Comparison of ENCODE assay signal across 30 cellular contexts in genomic region chr16:19735074-19735867, GRCh38. TPM values are rescaled to one million over a fixed set of nuclear protein-coding genes. Genes with fewer than 3 reads are reported as not detected.
DNase-seq lines count a peak whose midpoint lies in the region; ATAC-seq, FAIRE-seq and TF ChIP-seq lines count a peak whose summit lies in the region.
"Had no signal": no experiment of that assay in that cellular context is flagged by ENCODE, and none has a peak within 500 bp of the region (broad histone marks: within the 10 kb centered on the region; RNA-seq: fewer than 3 reads in every experiment).

No MANE protein-coding gene starts in this region.

- CTCF ChIA-PET in H1 (lab: Charles Lee; ENCODE audit: partially characterized antibody): interaction anchor here (0.5 to 1.1 kb wide), 3 partner anchors 14 to 151 kb away, joined by 3 read pairs; no protein-coding TSS in a partner anchor
- CTCF ChIA-PET in CD8-positive, alpha-beta T cell (lab: Charles Lee): no interaction called here
- CTCF ChIA-PET in T-cell (lab: Charles Lee): no interaction called here
- CTCF ChIA-PET in RWPE1 (lab: Yijun Ruan, JAX): interaction anchor here (0.6 kb wide), 1 partner anchor 143 kb away, joined by 6 read pairs; no protein-coding TSS in a partner anchor

- POLR2A ChIA-PET in H1 (lab: Charles Lee; ENCODE audit: partially characterized antibody): interaction anchor here (0.7 to 2.0 kb wide), 3 partner anchors 12 to 25 kb away, joined by 3 to 6 read pairs (median 5); no protein-coding TSS in a partner anchor
- POLR2A ChIA-PET in CD8-positive, alpha-beta T cell (lab: Charles Lee): interaction anchor here (0.7 kb wide), 1 partner anchor 62 kb away, joined by 3 read pairs; no protein-coding TSS in a partner anchor
- POLR2A ChIA-PET in T-cell (lab: Charles Lee): no interaction called here
- POLR2A ChIA-PET in RWPE1 (lab: Yijun Ruan, JAX; ENCODE audit: low non-redundant PET): no interaction called here

- H3K9ac ChIP-seq in H1 (replicated peaks in 1 of 4; ENCODE audit: extremely low read depth in 1 of 4, low read depth in 3 of 4, low read length in 3 of 4): no peak overlapping the region

- H3K4ac ChIP-seq in H1 (replicated peaks; ENCODE audit: insufficient read length, low read depth, low read length): no peak overlapping the region

- no peaks in the 10 kb centered on the region for H3K79me2 ChIP-seq in H1 (ENCODE audit: control insufficient read depth in 1 of 2, insufficient read depth in 2 of 2, low read length in 2 of 2)

- no peak overlapping the region for H3K27ac Mint-ChIP-seq in CD8-positive, alpha-beta T cell
- no peak overlapping the region for H3K27ac Mint-ChIP-seq in T-cell
- H3K27ac Mint-ChIP-seq: activated CD8-positive, alpha-beta T cell treated with anti-CD3 and anti-CD28 coated beads, Interleukin-2, amount 10 ng/mL, durations not matched to agents 7 days and 5 days; CD4-positive, CD25-positive, alpha-beta regulatory T cell; natural killer cell treated with Interleukin-12 subunit alpha and Interleukin-12 subunit beta and Interleukin-15 and Interleukin-18, amount 100 ng/mL, for 72 hours; stimulated activated naive B cell treated with anti-CD40 and anti-IgM and Interleukin-4, amounts not matched to agents 10 μg/mL and 1 μg/mL and 100 μg/mL, for 72 hours had no signal

- H3K4me1 ChIP-seq in H1 (replicated peaks in 1 of 4; ENCODE audit: control insufficient read depth in 3 of 4, insufficient read depth in 4 of 4, low read length in 3 of 4): 0 out of 7 replicates have a peak, but pooled peaks cover 0 to 4% (median 2%) of the 10 kb centered on the region in 4 experiments
- H3K4me1 ChIP-seq in lung (ENCODE audit: control insufficient read depth in 2 of 2, insufficient read depth in 2 of 2, low read length in 2 of 2): peaks cover 0 to 7% of the 10 kb centered on the region in 2 donors
- H3K4me1 ChIP-seq in CD8-positive, alpha-beta T cell (ENCODE audit: insufficient read depth, low read length): no peaks in the 10 kb centered on the region
- H3K4me1 ChIP-seq: A549, upper lobe of right lung had no signal

- no peak overlapping the region for H2BK5ac ChIP-seq in H1 (ENCODE audit: low read depth, low read length)

- H3K14ac ChIP-seq in H1 (ENCODE audit: insufficient read length): no peak overlapping the region

- 0 out of 2 replicates have a peak overlapping the region, but pooled peaks have one; percentile 17 for H2BK12ac ChIP-seq in H1 (ENCODE audit: low read depth, low read length)

- no peak for TF ChIP-seq POLR2A in H1 (IDR thresholded peaks at IDR 0.05; ENCODE audit: control extremely low read depth in 1 of 2, low read depth in 2 of 2, low read length in 2 of 2)

- no peak overlapping the region for H2AFZ ChIP-seq in H1 (ENCODE audit: low read length)

- no peaks in the 10 kb centered on the region for H3K36me3 Mint-ChIP-seq in CD8-positive, alpha-beta T cell
- peaks cover 25% of the 10 kb centered on the region for H3K36me3 Mint-ChIP-seq in T-cell
- H3K36me3 Mint-ChIP-seq: natural killer cell treated with Interleukin-12 subunit alpha and Interleukin-12 subunit beta and Interleukin-15 and Interleukin-18, amount 100 ng/mL, for 72 hours had no signal

- DNase-seq in Right ventricle myocardium superior (peak; percentile 60), Right ventricle myocardium inferior (ENCODE audit: missing footprints) (no peak), H1 (ENCODE audit: low read depth in 1 of 2, low spot score in 2 of 2) (no peak), lung (ENCODE audit: low spot score) (no peak), NCI-H2029 treated with DMSO at 0.1 percent for 48 hours (lab: John Stamatoyannopoulos, UW) (no peak), T-cell (no peak), RWPE1 (ENCODE audit: low spot score) (no peak)
- DNase-seq in CD8-positive, alpha-beta T cell: no peak
- DNase-seq: activated CD4-positive, alpha-beta T cell treated with anti-CD3 and anti-CD28 coated beads for 4 hours; activated CD8-positive, alpha-beta T cell treated with anti-CD3 and anti-CD28 coated beads, Interleukin-2, amount 10 ng/mL, durations not matched to agents 7 days and 5 days; activated naive CD4-positive, alpha-beta T cell treated with anti-CD3 and anti-CD28 coated beads, Interleukin-2, amount 50 U/mL, for 16 hours; CD4-positive, CD25-positive, alpha-beta regulatory T cell; effector memory CD4-positive, alpha-beta T cell; erythroblast; islet precursor cell; KG1; MM.1S; NCI-H2029; NCI-H524; stimulated activated naive B cell treated with anti-CD40 and anti-IgM and Interleukin-4, amounts not matched to agents 10 μg/mL and 1 μg/mL and 100 μg/mL, for 72 hours; T-helper 2 cell; upper lobe of right lung had no signal

- no peak overlapping the region for H4K5ac ChIP-seq in H1 (ENCODE audit: insufficient read length, low read depth, low read length)

- H2BK20ac ChIP-seq in H1 (ENCODE audit: low read length): no peak overlapping the region

- no peak overlapping the region for H3K4me3 ChIP-seq in H1 (ENCODE audit: extremely low read depth in 1 of 4, insufficient read depth in 2 of 4, low read depth in 3 of 4, low read length in 4 of 4)
- H3K4me3 ChIP-seq in lung: no peak overlapping the region
- H3K4me3 ChIP-seq in CD8-positive, alpha-beta T cell (ENCODE audit: low read depth, low read length): no peak overlapping the region
- H3K4me3 ChIP-seq: A549, coronary artery, skin epidermis, upper lobe of right lung had no signal

- no peak overlapping the region for H4K8ac ChIP-seq in H1 (ENCODE audit: extremely low read depth, insufficient read depth, low read length)

- no peaks in the 10 kb centered on the region for H3K79me1 ChIP-seq in H1 (ENCODE audit: low read depth, low read length)

- H3K9me3 ChIP-seq in H1 (ENCODE audit: insufficient read depth in 2 of 2, low read depth in 1 of 2, low read length in 1 of 2): no peaks in the 10 kb centered on the region
- H3K9me3 ChIP-seq in lung (ENCODE audit: control insufficient read depth in 2 of 2, insufficient read depth in 1 of 2, low read length in 1 of 2): no peaks in the 10 kb centered on the region
- H3K9me3 ChIP-seq in CD8-positive, alpha-beta T cell (ENCODE audit: low read length): no peaks in the 10 kb centered on the region
- H3K9me3 ChIP-seq: A549, upper lobe of right lung had no signal

- H2BK15ac ChIP-seq in H1 (ENCODE audit: low read length): no peak overlapping the region

- no peak overlapping the region for H3K56ac ChIP-seq in H1 (replicated peaks; ENCODE audit: insufficient read length, low read depth, low read length)

- ATAC-seq in Right ventricle myocardium superior (ENCODE audit: poor library complexity): peak; percentile 49
- ATAC-seq in Right ventricle myocardium inferior: no peak
- ATAC-seq in lung (ENCODE audit: insufficient read depth, low FRiP score): no peak
- ATAC-seq in CD8-positive, alpha-beta T cell: no peak
- no peak for ATAC-seq in T-cell (replicated peaks in 1 of 4)
- ATAC-seq: A549; activated CD8-positive, alpha-beta T cell treated with anti-CD3 and anti-CD28 coated beads, Interleukin-2, amount 10 ng/mL, durations not matched to agents 7 days and 5 days; natural killer cell treated with Interleukin-12 subunit alpha and Interleukin-12 subunit beta and Interleukin-15 and Interleukin-18, amount 100 ng/mL, for 72 hours; SK-N-SH treated with all-trans-retinoic acid at 6 μM for 48 hours; stimulated activated naive B cell treated with anti-CD40 and anti-IgM and Interleukin-4, amounts not matched to agents 10 μg/mL and 1 μg/mL and 100 μg/mL, for 72 hours; upper lobe of right lung had no signal

- no peaks in the 10 kb centered on the region for H3K9me3 Mint-ChIP-seq in CD8-positive, alpha-beta T cell
- H3K9me3 Mint-ChIP-seq in T-cell: no peaks in the 10 kb centered on the region
- H3K9me3 Mint-ChIP-seq: natural killer cell treated with Interleukin-12 subunit alpha and Interleukin-12 subunit beta and Interleukin-15 and Interleukin-18, amount 100 ng/mL, for 72 hours; stimulated activated naive B cell treated with anti-CD40 and anti-IgM and Interleukin-4, amounts not matched to agents 10 μg/mL and 1 μg/mL and 100 μg/mL, for 72 hours had no signal

- H3K27me3 Mint-ChIP-seq in CD8-positive, alpha-beta T cell (ENCODE audit: low read depth): no peaks in the 10 kb centered on the region
- no peaks in the 10 kb centered on the region for H3K27me3 Mint-ChIP-seq in T-cell
- H3K27me3 Mint-ChIP-seq: stimulated activated naive B cell treated with anti-CD40 and anti-IgM and Interleukin-4, amounts not matched to agents 10 μg/mL and 1 μg/mL and 100 μg/mL, for 72 hours had no signal

- FAIRE-seq in H1 (lab: Jason Lieb, UNC): no peak
- FAIRE-seq: A549, D721Med, H54, HTR-8/SVneo had no signal

- H3K4me3 Mint-ChIP-seq in CD8-positive, alpha-beta T cell: no peak overlapping the region
- no peak overlapping the region for H3K4me3 Mint-ChIP-seq in T-cell
- H3K4me3 Mint-ChIP-seq: activated CD8-positive, alpha-beta T cell treated with anti-CD3 and anti-CD28 coated beads, Interleukin-2, amount 10 ng/mL, durations not matched to agents 7 days and 5 days; CD4-positive, CD25-positive, alpha-beta regulatory T cell; natural killer cell treated with Interleukin-12 subunit alpha and Interleukin-12 subunit beta and Interleukin-15 and Interleukin-18, amount 100 ng/mL, for 72 hours; stimulated activated naive B cell treated with anti-CD40 and anti-IgM and Interleukin-4, amounts not matched to agents 10 μg/mL and 1 μg/mL and 100 μg/mL, for 72 hours had no signal

- WGBS in H1 (ENCODE audit: extremely low coverage in 1 of 2, insufficient coverage in 1 of 2, insufficient read length in 1 of 2, insufficient replicate concordance in 2 of 2, low coverage in 1 of 2, low lambda C conversion rate in 2 of 2, missing lambda C conversion rate in 1 of 2), 2 experiments: 89% methylated on average over 9 of the region's 9 CpGs; no CpG with 5 or more reads in 1 of the 2 experiments
- WGBS in lung, 2 donors: 65 to 72% methylated on average over 9 of the region's 9 CpGs

- H3K18ac ChIP-seq in H1 (ENCODE audit: extremely low read depth, low read length): no peak overlapping the region

- H4K91ac ChIP-seq in H1 (replicated peaks; ENCODE audit: insufficient read length, low read length): no peak overlapping the region

- H3K36me3 ChIP-seq in H1 (ENCODE audit: control insufficient read depth in 2 of 4, insufficient read depth in 4 of 4, low read length in 3 of 4): peaks cover 0 to 4% (median 0%) of the 10 kb centered on the region in 4 experiments; a peak in 1 of 8 replicates
- peaks cover 0 to 2% of the 10 kb centered on the region in 2 donors for H3K36me3 ChIP-seq in lung (ENCODE audit: control insufficient read depth in 2 of 2, insufficient read depth in 2 of 2, low read length in 2 of 2)
- no peaks in the 10 kb centered on the region for H3K36me3 ChIP-seq in CD8-positive, alpha-beta T cell (ENCODE audit: insufficient read depth, low read length)
- H3K36me3 ChIP-seq: upper lobe of right lung had no signal

- no peak overlapping the region for H2AK5ac ChIP-seq in H1 (ENCODE audit: low read depth, low read length)

- H3K27ac ChIP-seq in H1 (ENCODE audit: low read depth, low read length): no peak overlapping the region
- H3K27ac ChIP-seq in lung (ENCODE audit: low read depth in 1 of 2, low read length in 1 of 2): peak overlapping the region; percentile 26 to 35
- H3K27ac ChIP-seq in CD8-positive, alpha-beta T cell (ENCODE audit: low read depth, low read length): no peak overlapping the region
- no peak overlapping the region for H3K27ac ChIP-seq in RWPE1
- H3K27ac ChIP-seq: A549, coronary artery, skin epidermis, upper lobe of right lung had no signal

- no peak for TF ChIP-seq RAD21 in H1 (IDR thresholded peaks at IDR 0.05 in 1 of 2, conservative IDR thresholded peaks at IDR 0.05 in 1 of 2; ENCODE audit: low read depth in 2 of 2, low read length in 2 of 2)

- no peak overlapping the region for H3K23ac ChIP-seq in H1 (ENCODE audit: insufficient read length)

- no peaks in the 10 kb centered on the region for H3K27me3 ChIP-seq in H1 (replicated peaks in 1 of 4; ENCODE audit: control insufficient read depth in 3 of 4, extremely low read depth in 1 of 4, insufficient read depth in 3 of 4, low read length in 3 of 4)
- no peaks in the 10 kb centered on the region for H3K27me3 ChIP-seq in lung (ENCODE audit: control insufficient read depth, insufficient read depth)
- H3K27me3 ChIP-seq in CD8-positive, alpha-beta T cell (ENCODE audit: insufficient read depth, low read length): no peaks in the 10 kb centered on the region
- H3K27me3 ChIP-seq: upper lobe of right lung had no signal

- no peak overlapping the region for H3K4me2 ChIP-seq in H1 (ENCODE audit: insufficient read depth in 1 of 2, low read depth in 2 of 2, low read length in 2 of 2)
- H3K4me2 ChIP-seq: A549 had no signal

- TF ChIP-seq CTCF in H1 (IDR thresholded peaks at IDR 0.05; ENCODE audit: control extremely low read depth in 1 of 3, insufficient read depth in 1 of 3, low read depth in 1 of 3, low read length in 3 of 3) (no peak), lung (IDR thresholded peaks at IDR 0.05; ENCODE audit: control extremely low read depth, extremely low read depth) (no peak), RWPE1 (conservative IDR thresholded peaks at IDR 0.05; ENCODE audit: low read depth) (no peak)
- no peak for TF ChIP-seq CTCF in CD8-positive, alpha-beta T cell (IDR thresholded peaks at IDR 0.05)

- intact Hi-C loops in Right ventricle myocardium superior (cut with DNase I): no loop called here
- intact Hi-C loops in Right ventricle myocardium inferior (cut with DNase I): no loop called here
- intact Hi-C loops in CD8-positive, alpha-beta T cell (cut with DNase I, micrococcal nuclease): no loop called here

- TF ChIP-seq EP300 in H1 (IDR thresholded peaks at IDR 0.05; ENCODE audit: borderline replicate concordance in 1 of 2, low read depth in 2 of 2, low read length in 2 of 2): no peak

- no peaks in the 10 kb centered on the region for H3K23me2 ChIP-seq in H1 (ENCODE audit: low read depth, low read length)

- peaks cover 0 to 2% of the 10 kb centered on the region in 2 experiments for H4K20me1 ChIP-seq in H1 (replicated peaks in 1 of 2; ENCODE audit: control insufficient read depth in 1 of 2, insufficient read depth in 2 of 2, low read length in 2 of 2)

- H3K4me1 Mint-ChIP-seq in CD8-positive, alpha-beta T cell (ENCODE audit: low read depth): no peaks in the 10 kb centered on the region
- no peaks in the 10 kb centered on the region for H3K4me1 Mint-ChIP-seq in T-cell
- H3K4me1 Mint-ChIP-seq: CD4-positive, CD25-positive, alpha-beta regulatory T cell had no signal

- no peak overlapping the region for H2BK120ac ChIP-seq in H1 (replicated peaks; ENCODE audit: low read depth, low read length)

RNA-seq across cellular contexts. Expression of gene IQCK, which starts 17.2 kb away (rescaled TPM):
- total RNA-seq in Right ventricle myocardium superior (6.5 TPM), Right ventricle myocardium inferior (5.2 TPM), lung (10 to 100 TPM; 26.6 to 27.0 TPM), T-cell (1 to 10 TPM; 1.6 to 3.3 (median 2.0) TPM)
- 5.8 and 6.2 TPM in 2 replicates for total RNA-seq in H1 (2021; fragmentation: NEBNext Ultra II Directional; extraction: Animal tissue kit (Norgen Biotek cat#: 25700))
- polyA plus RNA-seq in H1 (2011; rRNA removed) (9.3 and 10.4 TPM in 2 replicates), lung (10 to 100 TPM; 12.7 to 14.1 TPM)
- polyA plus RNA-seq in H1 (2011; cell fraction: cytosol; rRNA removed): 7.9 TPM
- polyA plus RNA-seq in H1 (2011; cell fraction: nucleus; rRNA removed): 4.7 TPM
- 4.6 to 7.0 TPM (median 5.2 TPM) in 4 replicates for polyA plus RNA-seq in H1 (2012, experiment 1 of 2)
- polyA plus RNA-seq in H1 (2012, experiment 2 of 2): 1.3 TPM
- polyA plus RNA-seq in H1 (2013, experiment 1 of 2): 3.9 TPM
- 3.7 TPM for polyA plus RNA-seq in H1 (2013, experiment 2 of 2)
- 6.1 and 7.3 TPM in 2 replicates for polyA minus RNA-seq in H1 (2011; rRNA and poly(A)+ RNA removed)
- polyA minus RNA-seq in H1 (2011; cell fraction: cytosol; rRNA and poly(A)+ RNA removed): 2.9 TPM
- 12.8 TPM for polyA minus RNA-seq in H1 (2011; cell fraction: nucleus; rRNA and poly(A)+ RNA removed)
- total RNA-seq in CD8-positive, alpha-beta T cell: 1 to 10 TPM in 1 of 2 experiments, under 1 TPM in 1; 0.72 to 2.1 TPM

RNA-seq across cellular contexts. Expression of gene KNOP1, which starts 17.2 kb away (rescaled TPM):
- total RNA-seq in Right ventricle myocardium superior (6.2 TPM), Right ventricle myocardium inferior (8.4 TPM), lung (10 to 100 TPM; 12.7 to 14.7 TPM), T-cell (10 to 100 TPM in 4 of 5 donors, 1 to 10 TPM in 1; 8.2 to 20.4 (median 18.6) TPM)
- 80.8 and 87.9 TPM in 2 replicates for total RNA-seq in H1 (2021; fragmentation: NEBNext Ultra II Directional; extraction: Animal tissue kit (Norgen Biotek cat#: 25700))
- polyA plus RNA-seq in H1 (2011; rRNA removed) (21.3 and 21.6 TPM in 2 replicates), lung (10 to 100 TPM; 11.7 to 14.2 TPM)
- 30.6 TPM for polyA plus RNA-seq in H1 (2011; cell fraction: cytosol; rRNA removed)
- 28.8 TPM for polyA plus RNA-seq in H1 (2011; cell fraction: nucleus; rRNA removed)
- 79.8 to 109 TPM (median 84.5 TPM) in 4 replicates for polyA plus RNA-seq in H1 (2012, experiment 1 of 2)
- polyA plus RNA-seq in H1 (2012, experiment 2 of 2): 58.1 TPM
- polyA plus RNA-seq in H1 (2013, experiment 1 of 2): 166 TPM
- 154 TPM for polyA plus RNA-seq in H1 (2013, experiment 2 of 2)
- 48.1 and 53.1 TPM in 2 replicates for polyA minus RNA-seq in H1 (2011; rRNA and poly(A)+ RNA removed)
- 24.3 TPM for polyA minus RNA-seq in H1 (2011; cell fraction: cytosol; rRNA and poly(A)+ RNA removed)
- 57.8 TPM for polyA minus RNA-seq in H1 (2011; cell fraction: nucleus; rRNA and poly(A)+ RNA removed)
- 1 to 10 TPM; 3.4 to 3.6 TPM for total RNA-seq in CD8-positive, alpha-beta T cell

Comparison
In these comparisons a context has a peak if more than half of its experiments do, and no peak if none do; other contexts are left out.
1. H3K27ac ChIP-seq: peak in lung (2 of 2); none in H1 (single experiment), CD8-positive, alpha-beta T cell (single experiment) and RWPE1 (single experiment).
2. CTCF ChIA-PET loops: an anchor here in H1 (0.5 to 1.1 kb wide) and RWPE1 (0.6 kb wide); none called in CD8-positive, alpha-beta T cell and T-cell.
3. POLR2A ChIA-PET loops: an anchor here in H1 (0.7 to 2.0 kb wide) and CD8-positive, alpha-beta T cell (0.7 kb wide); none called in T-cell and RWPE1.